In genomic region chr19:1064661-1065605, GRCh38 we compare ENCODE assay signal across 1 cellular context.
TF ChIP-seq lines count a peak whose summit lies in the region.

No MANE protein-coding gene starts in this region.

TF ChIP-seq in HCT116, 20 proteins besides CTCF, POLR2A, EP300 and RAD21:
- TF ChIP-seq MAX (IDR thresholded peaks at IDR 0.05) (peak; percentile 97), EZH2phosphoT487 (IDR thresholded peaks at IDR 0.05; ENCODE audit: borderline replicate concordance) (no peak), ELF1 (IDR thresholded peaks at IDR 0.05; ENCODE audit: borderline replicate concordance, low read depth) (no peak), CEBPB (IDR thresholded peaks at IDR 0.05; ENCODE audit: low read depth) (no peak), YY1 (IDR thresholded peaks at IDR 0.05; ENCODE audit: extremely low read depth, insufficient replicate concordance, low read depth, low read length) (peak; percentile 65), EZH2 (IDR thresholded peaks at IDR 0.05) (no peak), SRF (IDR thresholded peaks at IDR 0.05; ENCODE audit: low read depth) (no peak), FOSL1 (IDR thresholded peaks at IDR 0.05; ENCODE audit: low read depth) (no peak), ZFX (IDR thresholded peaks at IDR 0.05) (peak; percentile 18; the same call in 1 of the 2 replicates), EGR1 (IDR thresholded peaks at IDR 0.05; ENCODE audit: low read depth) (no peak), JUND (IDR thresholded peaks at IDR 0.05) (no peak), POLR2AphosphoS5 (IDR thresholded peaks at IDR 0.05; ENCODE audit: low read depth, low read length) (peak; percentile 62), ZNF274 (IDR thresholded peaks at IDR 0.05; ENCODE audit: low read depth, low read length) (no peak), SP1 (IDR thresholded peaks at IDR 0.05; ENCODE audit: low read depth) (0 out of 2 replicates have a peak, but pooled peaks have one; percentile 9), TCF7L2 (IDR thresholded peaks at IDR 0.05; ENCODE audit: borderline replicate concordance, extremely low read depth, insufficient read depth, insufficient read length) (peak; percentile 30)
- TF ChIP-seq, protein P1, sequence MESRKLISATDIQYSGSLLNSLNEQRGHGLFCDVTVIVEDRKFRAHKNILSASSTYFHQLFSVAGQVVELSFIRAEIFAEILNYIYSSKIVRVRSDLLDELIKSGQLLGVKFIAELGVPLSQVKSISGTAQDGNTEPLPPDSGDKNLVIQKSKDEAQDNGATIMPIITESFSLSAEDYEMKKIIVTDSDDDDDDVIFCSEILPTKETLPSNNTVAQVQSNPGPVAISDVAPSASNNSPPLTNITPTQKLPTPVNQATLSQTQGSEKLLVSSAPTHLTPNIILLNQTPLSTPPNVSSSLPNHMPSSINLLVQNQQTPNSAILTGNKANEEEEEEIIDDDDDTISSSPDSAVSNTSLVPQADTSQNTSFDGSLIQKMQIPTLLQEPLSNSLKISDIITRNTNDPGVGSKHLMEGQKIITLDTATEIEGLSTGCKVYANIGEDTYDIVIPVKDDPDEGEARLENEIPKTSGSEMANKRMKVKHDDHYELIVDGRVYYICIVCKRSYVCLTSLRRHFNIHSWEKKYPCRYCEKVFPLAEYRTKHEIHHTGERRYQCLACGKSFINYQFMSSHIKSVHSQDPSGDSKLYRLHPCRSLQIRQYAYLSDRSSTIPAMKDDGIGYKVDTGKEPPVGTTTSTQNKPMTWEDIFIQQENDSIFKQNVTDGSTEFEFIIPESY (IDR thresholded peaks at IDR 0.05; ENCODE audit: extremely low read depth, insufficient replicate concordance, low read length): no peak
